ENCODE assay signal across 26 cellular contexts in genomic region chr6:90654166-90654565, GRCh38.
"Had no signal": no experiment of that assay in that cellular context is flagged by ENCODE, and none has a peak within 500 bp of the region (broad histone marks: within the 10 kb centered on the region; RNA-seq: fewer than 3 reads in every experiment).

No MANE protein-coding gene starts in this region.

- H3K9me3 Mint-ChIP-seq: stimulated activated effector memory CD8-positive, alpha-beta T cell treated with anti-CD3 and anti-CD28 coated beads, Interleukin-12 subunit alpha, Interleukin-12 subunit beta, amount 100 ng/mL, for 72 hours had no signal

- ATAC-seq: foreskin keratinocyte; heart right ventricle; left cardiac atrium; left lung; naive thymus-derived CD4-positive, alpha-beta T cell; right cardiac atrium; stimulated activated effector memory CD8-positive, alpha-beta T cell treated with anti-CD3 and anti-CD28 coated beads, Interleukin-12 subunit alpha, Interleukin-12 subunit beta, amount 100 ng/mL, for 72 hours had no signal

- DNase-seq: dermis blood vessel endothelial cell; effector memory CD4-positive, alpha-beta T cell; foreskin keratinocyte; glutamatergic neuron; heart right ventricle; hippocampal formation; left cardiac atrium; left lung; mesendoderm; midbrain; naive thymus-derived CD4-positive, alpha-beta T cell; occipital lobe; ovary; right cardiac atrium; sigmoid colon; stimulated activated CD4-positive, alpha-beta T cell treated with anti-CD3 and anti-CD28 coated beads, Interleukin-2, amount 100 ng/mL, for 24 hours; stimulated activated CD4-positive, alpha-beta T cell treated with anti-CD3 and anti-CD28 coated beads, Interleukin-4, amount 100 ng/mL, for 24 hours; stimulated activated naive CD4-positive, alpha-beta T cell treated with Interleukin-2 at 50 U/mL for 16 hours; stomach; thyroid gland; trophoblast cell had no signal

- H3K27ac ChIP-seq: coronary artery, esophagus muscularis mucosa, foreskin keratinocyte, heart right ventricle, left lung, ovary, sigmoid colon, stomach, thyroid gland, vagina had no signal

- H3K36me3 Mint-ChIP-seq: naive thymus-derived CD4-positive, alpha-beta T cell; stimulated activated effector memory CD8-positive, alpha-beta T cell treated with anti-CD3 and anti-CD28 coated beads, Interleukin-12 subunit alpha, Interleukin-12 subunit beta, amount 100 ng/mL, for 72 hours had no signal

- H3K4me1 ChIP-seq: esophagus muscularis mucosa, foreskin keratinocyte, heart right ventricle, left lung, sigmoid colon, stomach, thyroid gland, vagina had no signal

- H3K4me3 ChIP-seq: coronary artery, esophagus muscularis mucosa, heart right ventricle, left lung, ovary, sigmoid colon, stomach, thyroid gland, vagina had no signal

- H3K4me1 Mint-ChIP-seq: stimulated activated effector memory CD8-positive, alpha-beta T cell treated with anti-CD3 and anti-CD28 coated beads, Interleukin-12 subunit alpha, Interleukin-12 subunit beta, amount 100 ng/mL, for 72 hours had no signal

- H3K27ac Mint-ChIP-seq: naive thymus-derived CD4-positive, alpha-beta T cell; nephron; stimulated activated effector memory CD8-positive, alpha-beta T cell treated with anti-CD3 and anti-CD28 coated beads, Interleukin-12 subunit alpha, Interleukin-12 subunit beta, amount 100 ng/mL, for 72 hours had no signal

- H3K4me3 Mint-ChIP-seq: naive thymus-derived CD4-positive, alpha-beta T cell; nephron; stimulated activated effector memory CD8-positive, alpha-beta T cell treated with anti-CD3 and anti-CD28 coated beads, Interleukin-12 subunit alpha, Interleukin-12 subunit beta, amount 100 ng/mL, for 72 hours had no signal

- H3K9me3 ChIP-seq: esophagus muscularis mucosa, heart right ventricle, left lung, ovary, sigmoid colon, stomach, thyroid gland, vagina had no signal

- H3K36me3 ChIP-seq: esophagus muscularis mucosa, heart right ventricle, left lung, ovary, sigmoid colon, stomach, thyroid gland, vagina had no signal

- H3K27me3 ChIP-seq: left lung, ovary, sigmoid colon, stomach, thyroid gland, vagina had no signal
